Comparison of ENCODE assay signal across 8 cellular contexts in genomic region chr2:26503238-26503880, GRCh38. TPM values are rescaled to one million over a fixed set of nuclear protein-coding genes. Genes with fewer than 3 reads are reported as not detected.
DNase-seq lines count a peak whose midpoint lies in the region; ATAC-seq and TF ChIP-seq lines count a peak whose summit lies in the region.

No MANE protein-coding gene starts in this region.

- TF ChIP-seq CTCF in endodermal cell (conservative IDR thresholded peaks at IDR 0.05): peak; percentile 100

- WGBS in endodermal cell (ENCODE audit: insufficient coverage in 1 of 2, insufficient read length in 1 of 2), 2 experiments: 15 to 35% methylated on average over 13 to 40 of the region's 40 CpGs
- WGBS in mesodermal cell (ENCODE audit: insufficient coverage in 2 of 2), 2 experiments: 25 to 32% methylated on average over 31 to 37 of the region's 40 CpGs

- H3K4me3 Mint-ChIP-seq in endodermal cell: peak overlapping the region; percentile 58

- H3K4me1 ChIP-seq in endodermal cell (ENCODE audit: control insufficient read depth, insufficient read depth, low read length) (no peaks in the 10 kb centered on the region), mesodermal cell (ENCODE audit: control insufficient read depth, insufficient read depth, low read length, poor library complexity, severe bottlenecking) (no peaks in the 10 kb centered on the region)

- H3K4me1 Mint-ChIP-seq in endodermal cell: peaks cover 3% of the 10 kb centered on the region

- no peaks in the 10 kb centered on the region for H3K9me3 Mint-ChIP-seq in endodermal cell

- no peaks in the 10 kb centered on the region for H3K36me3 ChIP-seq in endodermal cell (ENCODE audit: control insufficient read depth, insufficient read depth, low read length)
- no peaks in the 10 kb centered on the region for H3K36me3 ChIP-seq in mesodermal cell (ENCODE audit: control insufficient read depth, insufficient read depth, low read length)

- peak; percentile 93 for DNase-seq in ELF-1 (ENCODE audit: low read depth, low spot score)
- DNase-seq in NCI-H82 (lab: John Stamatoyannopoulos, UW): peak; percentile 98
- peak; percentile 94 for DNase-seq in activated CD8-positive, alpha-beta memory T cell treated with anti-CD3 and anti-CD28 coated beads for 24 hours
- peak; percentile 97 for DNase-seq in endodermal cell
- DNase-seq in stimulated activated CD8-positive, alpha-beta memory T cell treated with anti-CD3 and anti-CD28 coated beads, Interleukin-15, amount 100 ng/mL, for 1 hour (ENCODE audit: low read depth): peak; percentile 60

- H3K4me3 ChIP-seq in endodermal cell (ENCODE audit: low read length) (peak overlapping the region; percentile 71), mesodermal cell (ENCODE audit: extremely low read depth, insufficient read depth, low read length, poor library complexity, severe bottlenecking) (peak overlapping the region; percentile 25)

- no peaks in the 10 kb centered on the region for H3K36me3 Mint-ChIP-seq in endodermal cell (ENCODE audit: low read depth)

- no peak overlapping the region for H3K27ac Mint-ChIP-seq in endodermal cell

- ATAC-seq in HG03342 (IDR thresholded peaks at IDR 0.05; ENCODE audit: unreplicated experiment) (peak; percentile 77), GM18861 (IDR thresholded peaks at IDR 0.05; ENCODE audit: unreplicated experiment) (no peak)

- H3K9ac ChIP-seq in endodermal cell (ENCODE audit: extremely low read depth, low read length, poor library complexity, severe bottlenecking): no peak overlapping the region

- H3K27ac ChIP-seq in endodermal cell (ENCODE audit: low read depth, low read length): no peak overlapping the region
- H3K27ac ChIP-seq in mesodermal cell (ENCODE audit: low read depth, low read length, severe bottlenecking): no peak overlapping the region

- peaks cover 21% of the 10 kb centered on the region for H3K27me3 Mint-ChIP-seq in endodermal cell (ENCODE audit: insufficient read depth)

- peaks cover 16% of the 10 kb centered on the region for H3K27me3 ChIP-seq in endodermal cell (ENCODE audit: control insufficient read depth, insufficient read depth, low read length, poor library complexity, severe bottlenecking)

- H3K9me3 ChIP-seq in endodermal cell (ENCODE audit: control insufficient read depth, low read length) (no peaks in the 10 kb centered on the region), mesodermal cell (ENCODE audit: control insufficient read depth, low read length) (no peaks in the 10 kb centered on the region)

RNA-seq across cellular contexts. Expression of gene OTOF, which starts 25.4 kb away (rescaled TPM):
- 1 to 10 TPM; 1.1 to 1.2 TPM for total RNA-seq in endodermal cell
- 0.75 TPM for polyA plus RNA-seq in endodermal cell (2013, experiment 1 of 2)
- 0.37 TPM for polyA plus RNA-seq in endodermal cell (2013, experiment 2 of 2)
- polyA plus RNA-seq in mesodermal cell (2013, experiment 1 of 2): 0.22 TPM
- polyA plus RNA-seq in mesodermal cell (2013, experiment 2 of 2): 0.35 TPM
